Comparison of ENCODE assay signal across 24 cellular contexts in genomic region chr20:2139736-2140135, GRCh38.
"Had no signal": no experiment of that assay in that cellular context is flagged by ENCODE, and none has a peak within 500 bp of the region (broad histone marks: within the 10 kb centered on the region; RNA-seq: fewer than 3 reads in every experiment).

No MANE protein-coding gene starts in this region.

- H3K4me3 Mint-ChIP-seq: activated naive CD4-positive, alpha-beta T cell treated with anti-CD3 and anti-CD28 coated beads, Interleukin-2, amount 10 ng/mL, durations not matched to agents 7 days and 5 days; activated T-cell treated with anti-CD3 and anti-CD28 coated beads, Interleukin-2, amount 50 U/mL, for 72 hours; dendritic cell treated with granulocyte-macrophage colony-stimulating factor and Interleukin-4, amounts not matched to agents 40 ng/mL and 50 ng/mL, for 4 days; nephron progenitor cell; stimulated activated naive CD8-positive, alpha-beta T cell treated with anti-CD3 and anti-CD28 coated beads, Interleukin-15, Interleukin-2, amounts not matched to agents 100 ng/mL and 50 ng/mL, for 24 hours; T-helper 1 cell treated with Interleukin-12 subunit alpha and Interleukin-12 subunit beta and Interleukin-4 antibody, amounts not matched to agents 30 μg/mL and 1 μg/mL, for 36 hours had no signal

- ATAC-seq: activated T-cell treated with anti-CD3 and anti-CD28 coated beads, Interleukin-2, amount 50 U/mL, for 72 hours; body of pancreas had no signal

- H3K4me1 Mint-ChIP-seq: activated naive CD4-positive, alpha-beta T cell treated with anti-CD3 and anti-CD28 coated beads, Interleukin-2, amount 10 ng/mL, durations not matched to agents 7 days and 5 days had no signal

- H3K27ac ChIP-seq: body of pancreas had no signal

- H3K27me3 Mint-ChIP-seq: activated naive CD4-positive, alpha-beta T cell treated with anti-CD3 and anti-CD28 coated beads, Interleukin-2, amount 10 ng/mL, durations not matched to agents 7 days and 5 days; dendritic cell treated with granulocyte-macrophage colony-stimulating factor and Interleukin-4, amounts not matched to agents 40 ng/mL and 50 ng/mL, for 4 days; stimulated activated naive CD8-positive, alpha-beta T cell treated with anti-CD3 and anti-CD28 coated beads, Interleukin-15, Interleukin-2, amounts not matched to agents 100 ng/mL and 50 ng/mL, for 24 hours had no signal

- H3K9me3 Mint-ChIP-seq: activated naive CD4-positive, alpha-beta T cell treated with anti-CD3 and anti-CD28 coated beads, Interleukin-2, amount 10 ng/mL, durations not matched to agents 7 days and 5 days; activated T-cell treated with anti-CD3 and anti-CD28 coated beads, Interleukin-2, amount 50 U/mL, for 72 hours; dendritic cell treated with granulocyte-macrophage colony-stimulating factor and Interleukin-4, amounts not matched to agents 40 ng/mL and 50 ng/mL, for 4 days; nephron progenitor cell; stimulated activated naive CD8-positive, alpha-beta T cell treated with anti-CD3 and anti-CD28 coated beads, Interleukin-15, Interleukin-2, amounts not matched to agents 100 ng/mL and 50 ng/mL, for 24 hours; T-helper 1 cell treated with Interleukin-12 subunit alpha and Interleukin-12 subunit beta and Interleukin-4 antibody, amounts not matched to agents 30 μg/mL and 1 μg/mL, for 36 hours had no signal

- H3K27me3 ChIP-seq: body of pancreas, transverse colon had no signal

- H3K9me3 ChIP-seq: body of pancreas, lower lobe of right lung, mucosa of descending colon, transverse colon had no signal

- DNase-seq: activated CD4-positive, alpha-beta T cell treated with anti-CD3 and anti-CD28 coated beads for 4 hours; activated CD4-positive, alpha-beta T cell treated with anti-CD3 and anti-CD28 coated beads, Interleukin-2, amount 50 U/mL, for 48 hours; activated CD4-positive, CD25-positive, alpha-beta regulatory T cell; activated CD8-positive, alpha-beta memory T cell treated with anti-CD3 and anti-CD28 coated beads, Interleukin-2, amount 50 U/mL, for 48 hours; activated effector memory CD4-positive, alpha-beta T cell treated with anti-CD3 and anti-CD28 coated beads, Interleukin-2, amount 50 U/mL, for 16 hours; activated naive CD4-positive, alpha-beta T cell treated with anti-CD3 and anti-CD28 coated beads, Interleukin-2, amount 10 ng/mL, durations not matched to agents 7 days and 5 days; activated T-cell treated with anti-CD3 and anti-CD28 coated beads, Interleukin-2, amount 50 U/mL, for 72 hours; body of pancreas; effector CD8-positive, alpha-beta T cell; erythroblast; foreskin melanocyte; islet precursor cell; left colon; lower lobe of right lung; mesendoderm; mucosa of descending colon; nephron progenitor cell; posterior cingulate gyrus; stimulated activated CD4-positive, alpha-beta T cell treated with anti-CD3 and anti-CD28 coated beads, Interleukin-12 subunit alpha, Interleukin-12 subunit beta, amount 100 ng/mL, for 4 hours; stimulated activated CD4-positive, alpha-beta T cell treated with anti-CD3 and anti-CD28 coated beads, Interleukin-4, amount 100 ng/mL, for 4 hours; transverse colon had no signal

- H3K27ac Mint-ChIP-seq: activated naive CD4-positive, alpha-beta T cell treated with anti-CD3 and anti-CD28 coated beads, Interleukin-2, amount 10 ng/mL, durations not matched to agents 7 days and 5 days; activated T-cell treated with anti-CD3 and anti-CD28 coated beads, Interleukin-2, amount 50 U/mL, for 72 hours; dendritic cell treated with granulocyte-macrophage colony-stimulating factor and Interleukin-4, amounts not matched to agents 40 ng/mL and 50 ng/mL, for 4 days; nephron progenitor cell; T-helper 1 cell treated with Interleukin-12 subunit alpha and Interleukin-12 subunit beta and Interleukin-4 antibody, amounts not matched to agents 30 μg/mL and 1 μg/mL, for 36 hours had no signal

- H3K4me1 ChIP-seq: body of pancreas had no signal

- H3K4me3 ChIP-seq: body of pancreas, lower lobe of right lung, mucosa of descending colon, transverse colon had no signal
